In the genomic region with DNA sequence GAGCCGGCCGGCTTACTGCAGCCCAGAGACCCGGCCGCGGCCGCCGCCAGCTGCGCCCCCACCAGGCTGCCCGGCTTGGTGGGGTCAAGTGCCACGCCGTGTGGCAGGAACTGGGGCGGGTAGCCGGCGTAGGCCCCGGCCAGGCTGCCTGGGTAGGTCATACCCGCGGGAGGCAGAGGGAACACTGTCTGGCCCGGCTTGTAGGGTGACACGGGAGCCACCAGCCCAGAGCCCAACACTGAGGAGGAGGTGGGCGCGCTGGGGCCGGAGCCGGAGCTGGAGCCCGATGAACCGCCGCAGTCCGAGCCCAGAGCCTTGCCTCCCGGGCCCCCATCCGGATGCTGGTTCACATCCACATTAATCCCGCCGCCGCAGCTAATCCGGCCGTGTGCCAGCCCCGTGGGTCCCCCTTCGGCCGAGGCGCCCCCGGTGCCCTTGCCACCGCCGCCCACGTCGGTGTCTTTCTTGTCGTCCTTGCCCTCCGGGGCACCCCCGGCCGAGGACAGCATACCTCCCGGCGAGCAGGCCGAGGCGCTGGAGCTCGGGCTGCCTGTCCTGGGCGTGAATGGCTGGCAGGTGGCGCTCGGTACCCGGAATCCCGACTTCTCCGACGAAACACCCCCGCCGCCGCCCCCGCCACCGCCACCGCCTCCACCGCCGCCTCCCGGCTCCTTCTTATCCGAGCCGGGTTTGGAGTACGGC, we compare ENCODE assay signal across 9 cellular contexts. TPM values are rescaled to one million over a fixed set of nuclear protein-coding genes. Genes with fewer than 3 reads are reported as not detected.
A peak's percentile ranks its signal among the peaks of the same experiment; 100 is the strongest.
DNase-seq lines count a peak whose midpoint lies in the region; ATAC-seq, FAIRE-seq and TF ChIP-seq lines count a peak whose summit lies in the region.
"Had no signal": no experiment of that assay in that cellular context is flagged by ENCODE, and none has a peak within 500 bp of the region (broad histone marks: within the 10 kb centered on the region; RNA-seq: fewer than 3 reads in every experiment).

No MANE protein-coding gene starts in this region.

- TF ChIP-seq RAD21 in SK-N-SH (IDR thresholded peaks at IDR 0.05; ENCODE audit: low read length), result peak; percentile 68

- peaks cover 33% of the 10 kb centered on the region for H4K20me1 ChIP-seq in SK-N-SH (ENCODE audit: insufficient read depth)

- peak overlapping the region; percentile 80 for H3K4me3 Mint-ChIP-seq in MCF 10A (ENCODE audit: unreplicated experiment)

- TF ChIP-seq CTCF in SK-N-SH (IDR thresholded peaks at IDR 0.05) (peak; percentile 53), MCF 10A (IDR thresholded peaks at IDR 0.05; ENCODE audit: unreplicated experiment) (peak; percentile 74)

- peak overlapping the region; percentile 51 for H3K27ac Mint-ChIP-seq in MCF 10A (ENCODE audit: low read depth, unreplicated experiment)

- no peaks in the 10 kb centered on the region for H3K9me2 ChIP-seq in SK-N-SH

- TF ChIP-seq EP300 in SK-N-SH (IDR thresholded peaks at IDR 0.05; ENCODE audit: borderline replicate concordance in 1 of 2, low read depth in 1 of 2, low read length in 1 of 2), result no peak

- H3F3A ChIP-seq in SK-N-SH (replicated peaks; ENCODE audit: insufficient read depth), result peaks cover 16% of the 10 kb centered on the region

- peaks cover 22% of the 10 kb centered on the region for H3K36me3 Mint-ChIP-seq in MCF 10A (ENCODE audit: insufficient read depth, unreplicated experiment)

- peak; percentile 59 for FAIRE-seq in HTR-8/SVneo (lab: Jason Lieb, UNC)

- H3K79me2 ChIP-seq in SK-N-SH (ENCODE audit: insufficient read depth), result peaks cover 52% of the 10 kb centered on the region

- peaks cover 9% of the 10 kb centered on the region for H3K4me1 Mint-ChIP-seq in MCF 10A (ENCODE audit: insufficient read depth, unreplicated experiment)

- peak overlapping the region; percentile 93 to 98; a peak in 3 of 4 replicates for H3K27ac ChIP-seq in SK-N-SH (ENCODE audit: low read depth in 2 of 2, low read length in 1 of 2)

- no peak overlapping the region for H2AFZ ChIP-seq in SK-N-SH (ENCODE audit: low read depth)

- POLR2A ChIA-PET in SK-N-SH (lab: Yijun Ruan, JAX), result interaction anchor here (0.7 to 3.1 kb wide), 4 partner anchors 78 to 1572 kb away, joined by 3 to 16 read pairs (median 12); no protein-coding TSS in a partner anchor
- POLR2A ChIA-PET in MCF 10A (lab: Yijun Ruan, JAX), result interaction anchor here (0.5 to 3.4 kb wide), 7 partner anchors 9 to 1186 kb away, joined by 3 to 29 read pairs (median 3); no protein-coding TSS in a partner anchor

- peak overlapping the region; percentile 93 for H3K4me2 ChIP-seq in SK-N-SH

- no peaks in the 10 kb centered on the region for H3K27me3 Mint-ChIP-seq in MCF 10A (ENCODE audit: insufficient read depth, unreplicated experiment)

- H3K36me3 ChIP-seq in SK-N-SH (replicated peaks in 1 of 2; ENCODE audit: control insufficient read depth in 1 of 2, insufficient read depth in 2 of 2, low read length in 1 of 2), result peaks cover 15 to 41% of the 10 kb centered on the region in 2 experiments

- H3K4me3 ChIP-seq in SK-N-SH (ENCODE audit: low read depth in 2 of 2, low read length in 1 of 2), result peak overlapping the region; percentile 82 to 96
- peak overlapping the region; percentile 84 for H3K4me3 ChIP-seq in iPS-18c (ENCODE audit: insufficient read depth, low read depth, low read length)

- no TSS peak for BruUV-seq in MCF 10A (replicated peaks; lab: Mats Ljungman, UMichigan)

- H3K4me1 ChIP-seq in SK-N-SH (ENCODE audit: control insufficient read depth in 1 of 2, insufficient read depth in 2 of 2, low read depth in 1 of 2, low read length in 1 of 2), result peaks cover 0 to 19% of the 10 kb centered on the region in 2 experiments; a peak in 2 of 4 replicates

- peak overlapping the region; percentile 88 for H3K9ac ChIP-seq in SK-N-SH

- no peaks in the 10 kb centered on the region for H3K27me3 ChIP-seq in SK-N-SH (ENCODE audit: insufficient read depth)

- peak; percentile 25 for ATAC-seq in sciatic nerve
- ATAC-seq in HG03457 (IDR thresholded peaks at IDR 0.05; ENCODE audit: unreplicated experiment), result no peak

- H3K9me3 ChIP-seq in SK-N-SH, result no peaks in the 10 kb centered on the region
- no peaks in the 10 kb centered on the region for H3K9me3 ChIP-seq in iPS-18c (ENCODE audit: control insufficient read depth, insufficient read depth, low read length)

- DNase-seq in DMS79 treated with DMSO at 0.1 percent for 48 hours (lab: John Stamatoyannopoulos, UW) (peak; percentile 26), HTR-8/SVneo (ENCODE audit: insufficient read length, low spot score) (peak; percentile 65), SK-N-SH (peak; percentile 88), MCF 10A (ENCODE audit: unreplicated experiment) (peak; percentile 67), sciatic nerve (ENCODE audit: low spot score) (peak; percentile 92), cerebellar nuclear complex (lab: John Stamatoyannopoulos, UW) (no peak)

- WGBS in SK-N-SH (ENCODE audit: low lambda C conversion rate), result under 1% methylated on average over 17 of the region's 71 CpGs

- CTCF ChIA-PET in SK-N-SH (lab: Yijun Ruan, JAX) (interaction anchor here (0.6 to 4.2 kb wide), 26 partner anchors 8 to 1710 kb away, joined by 3 to 26 read pairs (median 4); a partner anchor contains a TSS), MCF 10A (lab: Yijun Ruan, JAX) (interaction anchor here (0.5 to 4.8 kb wide), 17 partner anchors 8 to 1710 kb away, joined by 3 to 41 read pairs (median 4); no protein-coding TSS in a partner anchor)

- intact Hi-C loops in MCF 10A (cut with micrococcal nuclease), result loop anchor here (1.0 to 10.0 kb wide), 12 partner anchors 104 to 1583 kb away; no protein-coding TSS in a partner anchor
- intact Hi-C loops in sciatic nerve (cut with DNase I), result loop anchor here (5.0 to 10.0 kb wide), 3 partner anchors 515 to 905 kb away; no protein-coding TSS in a partner anchor

- no peaks in the 10 kb centered on the region for H3K9me3 Mint-ChIP-seq in MCF 10A (ENCODE audit: unreplicated experiment)

TF ChIP-seq in SK-N-SH, 30 proteins besides CTCF, POLR2A, EP300 and RAD21:
- TF ChIP-seq, protein P1, sequence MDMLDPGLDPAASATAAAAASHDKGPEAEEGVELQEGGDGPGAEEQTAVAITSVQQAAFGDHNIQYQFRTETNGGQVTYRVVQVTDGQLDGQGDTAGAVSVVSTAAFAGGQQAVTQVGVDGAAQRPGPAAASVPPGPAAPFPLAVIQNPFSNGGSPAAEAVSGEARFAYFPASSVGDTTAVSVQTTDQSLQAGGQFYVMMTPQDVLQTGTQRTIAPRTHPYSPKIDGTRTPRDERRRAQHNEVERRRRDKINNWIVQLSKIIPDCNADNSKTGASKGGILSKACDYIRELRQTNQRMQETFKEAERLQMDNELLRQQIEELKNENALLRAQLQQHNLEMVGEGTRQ (IDR thresholded peaks at IDR 0.05; ENCODE audit: borderline replicate concordance, low read depth, low read length), result no peak
- peak; percentile 50; the same call in 1 of the 2 replicates for TF ChIP-seq SMC3 (IDR thresholded peaks at IDR 0.05; ENCODE audit: low read depth, low read length)
- TF ChIP-seq, protein P2, sequence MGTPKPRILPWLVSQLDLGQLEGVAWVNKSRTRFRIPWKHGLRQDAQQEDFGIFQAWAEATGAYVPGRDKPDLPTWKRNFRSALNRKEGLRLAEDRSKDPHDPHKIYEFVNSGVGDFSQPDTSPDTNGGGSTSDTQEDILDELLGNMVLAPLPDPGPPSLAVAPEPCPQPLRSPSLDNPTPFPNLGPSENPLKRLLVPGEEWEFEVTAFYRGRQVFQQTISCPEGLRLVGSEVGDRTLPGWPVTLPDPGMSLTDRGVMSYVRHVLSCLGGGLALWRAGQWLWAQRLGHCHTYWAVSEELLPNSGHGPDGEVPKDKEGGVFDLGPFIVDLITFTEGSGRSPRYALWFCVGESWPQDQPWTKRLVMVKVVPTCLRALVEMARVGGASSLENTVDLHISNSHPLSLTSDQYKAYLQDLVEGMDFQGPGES (IDR thresholded peaks at IDR 0.05; ENCODE audit: low read depth, low read length), result no peak

RNA-seq across cellular contexts. Expression of a gene that starts 2.0 kb away (rescaled TPM):
- 4.5 and 5.9 TPM in 2 replicates for polyA plus RNA-seq in SK-N-SH (2012; rRNA removed)
- polyA plus RNA-seq in SK-N-SH (2012; cell fraction: cytosol; rRNA removed), result 6.5 and 10.6 TPM in 2 replicates
- 18.3 and 26.9 TPM in 2 replicates for polyA plus RNA-seq in SK-N-SH (2012; cell fraction: nucleus; rRNA removed)
- 7.3 and 8.1 TPM in 2 replicates for total RNA-seq in MCF 10A (2022)
- total RNA-seq in sciatic nerve, result 30.2 TPM

RNA-seq across cellular contexts. Expression of a gene that starts 31.8 kb away (rescaled TPM):
- polyA plus RNA-seq in SK-N-SH (2012; rRNA removed), result 0.37 and 0.95 TPM in 2 replicates
- polyA plus RNA-seq in SK-N-SH (2012; cell fraction: cytosol; rRNA removed), result 0.08 and 0.41 TPM in 2 replicates
- 0.13 and 0.32 TPM in 2 replicates for polyA plus RNA-seq in SK-N-SH (2012; cell fraction: nucleus; rRNA removed)
- total RNA-seq in MCF 10A (2022), result not detected in 2 replicates
- total RNA-seq in sciatic nerve, result 16.6 TPM
- total RNA-seq: activated CD8-positive, alpha-beta memory T cell treated with anti-CD3 and anti-CD28 coated beads for 36 hours had no signal

Comparison
In these comparisons a context has a peak if more than half of its experiments do, and no peak if none do; other contexts are left out.
1. DNase-seq: peak in DMS79 treated with DMSO at 0.1 percent for 48 hours (single experiment), HTR-8/SVneo (single experiment), SK-N-SH (single experiment), MCF 10A (single experiment) and sciatic nerve (single experiment); none in cerebellar nuclear complex (0 of 2).
2. RNA of a gene that starts 31.8 kb away (total RNA-seq): 16.6 TPM in sciatic nerve (single experiment); not detected in MCF 10A; every median in the first group is over 10 times any median in the second.